ENCODE assay signal across 30 cellular contexts in genomic region chr16:57585051-57585687, GRCh38. TPM values are rescaled to one million over a fixed set of nuclear protein-coding genes. Genes with fewer than 3 reads are reported as not detected.
DNase-seq lines count a peak whose midpoint lies in the region; ATAC-seq, FAIRE-seq and TF ChIP-seq lines count a peak whose summit lies in the region.
"Had no signal": no experiment of that assay in that cellular context is flagged by ENCODE, and none has a peak within 500 bp of the region (broad histone marks: within the 10 kb centered on the region; RNA-seq: fewer than 3 reads in every experiment).

No MANE protein-coding gene starts in this region.

- no peak overlapping the region for H3K4me3 Mint-ChIP-seq in T-helper 1 cell treated with Interleukin-12 subunit alpha and Interleukin-12 subunit beta and Interleukin-4 antibody, amounts not matched to agents 30 μg/mL and 1 μg/mL, for 36 hours
- H3K4me3 Mint-ChIP-seq in activated T-helper 1 cell treated with anti-CD3 and anti-CD28 coated beads, Interleukin-12 subunit alpha, Interleukin-12 subunit beta, Interleukin-2, Interleukin-4 antibody, amounts not matched to agents 30 ng/mL and 10 ng/mL and 1 ng/mL, durations not matched to agents 14 hours and 24 hours and 36 hours, result peak overlapping the region; percentile 41
- H3K4me3 Mint-ChIP-seq in stimulated activated naive B cell treated with anti-CD40 and anti-IgM and Interleukin-4, amounts not matched to agents 10 μg/mL and 1 μg/mL and 100 μg/mL, for 72 hours, result no peak overlapping the region
- no peak overlapping the region for H3K4me3 Mint-ChIP-seq in chondrocyte (ENCODE audit: unreplicated experiment)

- intact Hi-C loops in activated T-helper 1 cell treated with anti-CD3 and anti-CD28 coated beads, Interleukin-12 subunit alpha, Interleukin-12 subunit beta, Interleukin-2, Interleukin-4 antibody, amounts not matched to agents 30 ng/mL and 10 ng/mL and 1 ng/mL, durations not matched to agents 14 hours and 24 hours and 36 hours (cut with micrococcal nuclease), result loop anchor here (1.0 kb wide), 1 partner anchor 8 kb away; no protein-coding TSS in a partner anchor
- intact Hi-C loops in left colon (cut with DNase I, micrococcal nuclease), result no loop called here

- H3K4me1 Mint-ChIP-seq in T-helper 1 cell treated with Interleukin-12 subunit alpha and Interleukin-12 subunit beta and Interleukin-4 antibody, amounts not matched to agents 30 μg/mL and 1 μg/mL, for 36 hours (ENCODE audit: low read depth), result peaks cover 13% of the 10 kb centered on the region
- H3K4me1 Mint-ChIP-seq in activated T-helper 1 cell treated with anti-CD3 and anti-CD28 coated beads, Interleukin-12 subunit alpha, Interleukin-12 subunit beta, Interleukin-2, Interleukin-4 antibody, amounts not matched to agents 30 ng/mL and 10 ng/mL and 1 ng/mL, durations not matched to agents 14 hours and 24 hours and 36 hours (ENCODE audit: low read depth), result peaks cover 27% of the 10 kb centered on the region
- H3K4me1 Mint-ChIP-seq in stimulated activated naive B cell treated with anti-CD40 and anti-IgM and Interleukin-4, amounts not matched to agents 10 μg/mL and 1 μg/mL and 100 μg/mL, for 72 hours, result peaks cover 8 to 13% of the 10 kb centered on the region in 2 donors
- peaks cover under 1% of the 10 kb centered on the region for H3K4me1 Mint-ChIP-seq in chondrocyte (ENCODE audit: low read depth)

- no peak for FAIRE-seq in urothelium cell line (lab: Jason Lieb, UNC)
- FAIRE-seq: astrocyte, GM12892, HepG2, pancreas, small intestine had no signal

- peak; percentile 24 for ATAC-seq in left colon
- ATAC-seq in stimulated activated naive B cell treated with anti-CD40 and anti-IgM and Interleukin-4, amounts not matched to agents 10 μg/mL and 1 μg/mL and 100 μg/mL, for 72 hours (replicated peaks), result peak; percentile 31 to 70
- ATAC-seq in GM18519 (IDR thresholded peaks at IDR 0.05; ENCODE audit: low FRiP score, unreplicated experiment), result no peak
- ATAC-seq: activated CD4-positive, CD25-positive, alpha-beta regulatory T cell treated with anti-CD3 and anti-CD28 coated beads, Interleukin-2, amount 50 U/mL, for 24 hours; HepG2; left cardiac atrium; pancreas; PC-3 had no signal

- H3K27ac Mint-ChIP-seq in T-helper 1 cell treated with Interleukin-12 subunit alpha and Interleukin-12 subunit beta and Interleukin-4 antibody, amounts not matched to agents 30 μg/mL and 1 μg/mL, for 36 hours, result peak overlapping the region; percentile 58
- H3K27ac Mint-ChIP-seq in activated T-helper 1 cell treated with anti-CD3 and anti-CD28 coated beads, Interleukin-12 subunit alpha, Interleukin-12 subunit beta, Interleukin-2, Interleukin-4 antibody, amounts not matched to agents 30 ng/mL and 10 ng/mL and 1 ng/mL, durations not matched to agents 14 hours and 24 hours and 36 hours, result peak overlapping the region; percentile 85
- no peak overlapping the region for H3K27ac Mint-ChIP-seq in stimulated activated naive B cell treated with anti-CD40 and anti-IgM and Interleukin-4, amounts not matched to agents 10 μg/mL and 1 μg/mL and 100 μg/mL, for 72 hours
- no peak overlapping the region for H3K27ac Mint-ChIP-seq in chondrocyte (ENCODE audit: unreplicated experiment)

- DNase-seq in T-helper 1 cell (no peak), left colon (no peak), urothelium cell line (ENCODE audit: low spot score) (no peak), chondrocyte (ENCODE audit: low spot score) (no peak)
- no peak for DNase-seq in activated T-helper 1 cell treated with anti-CD3 and anti-CD28 coated beads, Interleukin-12 subunit alpha, Interleukin-12 subunit beta, Interleukin-2, Interleukin-4 antibody, amounts not matched to agents 30 ng/mL and 10 ng/mL and 1 ng/mL, durations not matched to agents 14 hours and 24 hours and 36 hours (ENCODE audit: low spot score)
- DNase-seq in stimulated activated naive B cell treated with anti-CD40 and anti-IgM and Interleukin-4, amounts not matched to agents 10 μg/mL and 1 μg/mL and 100 μg/mL, for 72 hours, result no peak
- DNase-seq: C1 segment of cervical spinal cord; COR-L47; DMS53; effector CD8-positive, alpha-beta T cell; hypothalamus; Karpas-422; left cardiac atrium; NCI-H1417 treated with DMSO at 0.1 percent for 48 hours; NCI-H2029 treated with DMSO at 0.1 percent for 48 hours; NCI-H2227 treated with DMSO at 0.1 percent for 48 hours; NCI-H526 treated with DMSO at 0.1 percent for 48 hours; PC-3; retina; SK-N-SH; small intestine had no signal

- H3K27me3 Mint-ChIP-seq in T-helper 1 cell treated with Interleukin-12 subunit alpha and Interleukin-12 subunit beta and Interleukin-4 antibody, amounts not matched to agents 30 μg/mL and 1 μg/mL, for 36 hours (ENCODE audit: low read depth), result peaks cover 8% of the 10 kb centered on the region
- H3K27me3 Mint-ChIP-seq in activated T-helper 1 cell treated with anti-CD3 and anti-CD28 coated beads, Interleukin-12 subunit alpha, Interleukin-12 subunit beta, Interleukin-2, Interleukin-4 antibody, amounts not matched to agents 30 ng/mL and 10 ng/mL and 1 ng/mL, durations not matched to agents 14 hours and 24 hours and 36 hours (ENCODE audit: insufficient read depth), result peaks cover 10% of the 10 kb centered on the region
- no peaks in the 10 kb centered on the region for H3K27me3 Mint-ChIP-seq in stimulated activated naive B cell treated with anti-CD40 and anti-IgM and Interleukin-4, amounts not matched to agents 10 μg/mL and 1 μg/mL and 100 μg/mL, for 72 hours
- peaks cover 2% of the 10 kb centered on the region for H3K27me3 Mint-ChIP-seq in chondrocyte (ENCODE audit: low read depth)

- H3K9me3 Mint-ChIP-seq in T-helper 1 cell treated with Interleukin-12 subunit alpha and Interleukin-12 subunit beta and Interleukin-4 antibody, amounts not matched to agents 30 μg/mL and 1 μg/mL, for 36 hours, result no peaks in the 10 kb centered on the region
- H3K9me3 Mint-ChIP-seq in activated T-helper 1 cell treated with anti-CD3 and anti-CD28 coated beads, Interleukin-12 subunit alpha, Interleukin-12 subunit beta, Interleukin-2, Interleukin-4 antibody, amounts not matched to agents 30 ng/mL and 10 ng/mL and 1 ng/mL, durations not matched to agents 14 hours and 24 hours and 36 hours, result no peaks in the 10 kb centered on the region
- no peaks in the 10 kb centered on the region for H3K9me3 Mint-ChIP-seq in stimulated activated naive B cell treated with anti-CD40 and anti-IgM and Interleukin-4, amounts not matched to agents 10 μg/mL and 1 μg/mL and 100 μg/mL, for 72 hours
- H3K9me3 Mint-ChIP-seq in chondrocyte (ENCODE audit: low read depth), result no peaks in the 10 kb centered on the region

- no peak for TF ChIP-seq CTCF in chondrocyte (IDR thresholded peaks at IDR 0.05)

- H3K36me3 Mint-ChIP-seq in T-helper 1 cell treated with Interleukin-12 subunit alpha and Interleukin-12 subunit beta and Interleukin-4 antibody, amounts not matched to agents 30 μg/mL and 1 μg/mL, for 36 hours (ENCODE audit: low read depth), result no peaks in the 10 kb centered on the region
- no peaks in the 10 kb centered on the region for H3K36me3 Mint-ChIP-seq in activated T-helper 1 cell treated with anti-CD3 and anti-CD28 coated beads, Interleukin-12 subunit alpha, Interleukin-12 subunit beta, Interleukin-2, Interleukin-4 antibody, amounts not matched to agents 30 ng/mL and 10 ng/mL and 1 ng/mL, durations not matched to agents 14 hours and 24 hours and 36 hours (ENCODE audit: low read depth)
- no peaks in the 10 kb centered on the region for H3K36me3 Mint-ChIP-seq in stimulated activated naive B cell treated with anti-CD40 and anti-IgM and Interleukin-4, amounts not matched to agents 10 μg/mL and 1 μg/mL and 100 μg/mL, for 72 hours
- peaks cover 3% of the 10 kb centered on the region for H3K36me3 Mint-ChIP-seq in chondrocyte (ENCODE audit: low read depth)

RNA-seq across cellular contexts. Expression of gene ADGRG5, which starts 42.7 kb away (rescaled TPM):
- 5.8 and 7.4 TPM in 2 replicates for total RNA-seq in activated T-helper 1 cell treated with anti-CD3 and anti-CD28 coated beads, Interleukin-12 subunit alpha, Interleukin-12 subunit beta, Interleukin-2, Interleukin-4 antibody, amounts not matched to agents 30 ng/mL and 10 ng/mL and 1 ng/mL, durations not matched to agents 14 hours and 24 hours and 36 hours
- total RNA-seq in left colon (1 to 10 TPM; 2.0 to 2.7 TPM), chondrocyte (not detected in 3 replicates)
- total RNA-seq: cardiac muscle cell, HepG2, lung microvascular endothelial cell, PC-3 had no signal

RNA-seq across cellular contexts. Expression of gene ADGRG1, which starts 43.3 kb away (rescaled TPM):
- total RNA-seq in activated T-helper 1 cell treated with anti-CD3 and anti-CD28 coated beads, Interleukin-12 subunit alpha, Interleukin-12 subunit beta, Interleukin-2, Interleukin-4 antibody, amounts not matched to agents 30 ng/mL and 10 ng/mL and 1 ng/mL, durations not matched to agents 14 hours and 24 hours and 36 hours, result 6.4 and 7.7 TPM in 2 replicates
- total RNA-seq in left colon (100 to 1,000 TPM in 1 of 2 donors, 10 to 100 TPM in 1; 81.2 to 111 TPM), chondrocyte (16.8 to 57.8 TPM (median 56.3 TPM) in 3 replicates)
- total RNA-seq: cardiac muscle cell had no signal

RNA-seq across cellular contexts. Expression of gene CCDC102A, which starts 48.8 kb away (rescaled TPM):
- 5.7 and 7.3 TPM in 2 replicates for total RNA-seq in activated T-helper 1 cell treated with anti-CD3 and anti-CD28 coated beads, Interleukin-12 subunit alpha, Interleukin-12 subunit beta, Interleukin-2, Interleukin-4 antibody, amounts not matched to agents 30 ng/mL and 10 ng/mL and 1 ng/mL, durations not matched to agents 14 hours and 24 hours and 36 hours
- 1 to 10 TPM; 1.9 to 2.8 TPM for total RNA-seq in left colon
- total RNA-seq in chondrocyte, result 20.9 to 27.2 TPM (median 22.4 TPM) in 3 replicates

Comparison
In these comparisons a context has a peak if more than half of its experiments do, and no peak if none do; other contexts are left out.
1. H3K27ac Mint-ChIP-seq: peak in T-helper 1 cell treated with Interleukin-12 subunit alpha and Interleukin-12 subunit beta and Interleukin-4 antibody, amounts not matched to agents 30 μg/mL and 1 μg/mL, for 36 hours (single experiment) and activated T-helper 1 cell treated with anti-CD3 and anti-CD28 coated beads, Interleukin-12 subunit alpha, Interleukin-12 subunit beta, Interleukin-2, Interleukin-4 antibody, amounts not matched to agents 30 ng/mL and 10 ng/mL and 1 ng/mL, durations not matched to agents 14 hours and 24 hours and 36 hours (single experiment); none in stimulated activated naive B cell treated with anti-CD40 and anti-IgM and Interleukin-4, amounts not matched to agents 10 μg/mL and 1 μg/mL and 100 μg/mL, for 72 hours (single experiment) and chondrocyte (single experiment).